14 cellular contexts compared by ENCODE assay signal in genomic region chr3:45002139-45002660, GRCh38. TPM values are rescaled to one million over a fixed set of nuclear protein-coding genes. Genes with fewer than 3 reads are reported as not detected.
"Had no signal": no experiment of that assay in that cellular context is flagged by ENCODE, and none has a peak within 500 bp of the region (broad histone marks: within the 10 kb centered on the region; RNA-seq: fewer than 3 reads in every experiment).

No MANE protein-coding gene starts in this region.

- ATAC-seq: activated CD8-positive, alpha-beta memory T cell treated with anti-CD3 and anti-CD28 coated beads, Interleukin-2, amount 10 ng/mL, durations not matched to agents 7 days and 5 days; activated T-cell treated with anti-CD3 and anti-CD28 coated beads, Interleukin-2, amount 50 U/mL, for 4 hours; stimulated activated naive CD8-positive, alpha-beta T cell treated with anti-CD3 and anti-CD28 coated beads, Interleukin-15, amount 100 ng/mL, for 72 hours had no signal

- H3K4me3 ChIP-seq: adrenal gland, thoracic aorta had no signal

- H3K27me3 Mint-ChIP-seq: activated CD8-positive, alpha-beta memory T cell treated with anti-CD3 and anti-CD28 coated beads, Interleukin-2, amount 10 ng/mL, durations not matched to agents 7 days and 5 days; stimulated activated naive CD8-positive, alpha-beta T cell treated with anti-CD3 and anti-CD28 coated beads, Interleukin-15, amount 100 ng/mL, for 72 hours had no signal

- H3K9me3 ChIP-seq: adrenal gland, SK-N-SH, thoracic aorta had no signal

- H3K27me3 ChIP-seq: adrenal gland had no signal

- H3K9ac ChIP-seq: SK-N-SH had no signal

- H3K27ac ChIP-seq: thoracic aorta had no signal

- H3K4me3 Mint-ChIP-seq: activated CD8-positive, alpha-beta memory T cell treated with anti-CD3 and anti-CD28 coated beads, Interleukin-2, amount 10 ng/mL, durations not matched to agents 7 days and 5 days; activated T-cell treated with anti-CD3 and anti-CD28 coated beads, Interleukin-2, amount 50 U/mL, for 4 hours; stimulated activated naive CD8-positive, alpha-beta T cell treated with anti-CD3 and anti-CD28 coated beads, Interleukin-15, amount 100 ng/mL, for 72 hours had no signal

- H3K4me2 ChIP-seq: SK-N-SH had no signal

- H3K27ac Mint-ChIP-seq: activated CD8-positive, alpha-beta memory T cell treated with anti-CD3 and anti-CD28 coated beads, Interleukin-2, amount 10 ng/mL, durations not matched to agents 7 days and 5 days had no signal

- DNase-seq: activated CD4-positive, CD25-positive, alpha-beta regulatory T cell; activated CD8-positive, alpha-beta memory T cell treated with anti-CD3 and anti-CD28 coated beads, Interleukin-2, amount 10 ng/mL, durations not matched to agents 7 days and 5 days; activated gamma-delta T cell treated with Interleukin-2 at 50 U/mL for 16 hours; activated T-cell treated with anti-CD3 and anti-CD28 coated beads, Interleukin-2, amount 50 U/mL, for 4 hours; adrenal gland; central memory CD4-positive, alpha-beta T cell; cortex of kidney; effector memory CD4-positive, alpha-beta T cell; left cardiac atrium; SK-N-SH; stimulated activated CD4-positive, alpha-beta T cell treated with anti-CD3 and anti-CD28 coated beads, Interleukin-4, amount 100 ng/mL, for 1 hour; stimulated activated CD8-positive, alpha-beta memory T cell treated with anti-CD3 and anti-CD28 coated beads, Interleukin-4, amount 100 ng/mL, for 48 hours; stimulated activated naive CD8-positive, alpha-beta T cell treated with anti-CD3 and anti-CD28 coated beads, Interleukin-15, amount 100 ng/mL, for 72 hours had no signal

RNA-seq across cellular contexts. Expression of gene CLEC3B, which starts 23.9 kb away (rescaled TPM):
- total RNA-seq: activated CD8-positive, alpha-beta memory T cell treated with anti-CD3 and anti-CD28 coated beads, Interleukin-2, amount 10 ng/mL, durations not matched to agents 7 days and 5 days had no signal
